27 cellular contexts compared by ENCODE assay signal in genomic region chr19:54626757-54627156, GRCh38. TPM values are rescaled to one million over a fixed set of nuclear protein-coding genes. Genes with fewer than 3 reads are reported as not detected.
"Had no signal": no experiment of that assay in that cellular context is flagged by ENCODE, and none has a peak within 500 bp of the region (broad histone marks: within the 10 kb centered on the region; RNA-seq: fewer than 3 reads in every experiment).

No MANE protein-coding gene starts in this region.

- H3K9me3 ChIP-seq: esophagus squamous epithelium, left ventricle myocardium inferior, right atrium auricular region, testis, uterus had no signal

- H3K27ac ChIP-seq: epithelial cell of prostate, heart right ventricle, left ventricle myocardium inferior, right atrium auricular region, testis, uterus had no signal

- H3K36me3 ChIP-seq: esophagus squamous epithelium, heart right ventricle, left ventricle myocardium inferior, right atrium auricular region, uterus had no signal

- ATAC-seq: activated CD8-positive, alpha-beta T cell treated with anti-CD3 and anti-CD28 coated beads for 36 hours; activated naive CD4-positive, alpha-beta T cell treated with anti-CD3 and anti-CD28 coated beads, Interleukin-2, amount 50 U/mL, for 72 hours; heart right ventricle; naive thymus-derived CD8-positive, alpha-beta T cell; stimulated activated naive CD8-positive, alpha-beta T cell treated with anti-CD3 and anti-CD28 coated beads, Interleukin-15, Interleukin-2, amounts not matched to agents 100 U/mL and 50 U/mL, for 24 hours; T-helper 17 cell; WTC11 had no signal

- H3K27ac Mint-ChIP-seq: activated CD8-positive, alpha-beta T cell treated with anti-CD3 and anti-CD28 coated beads for 36 hours; activated naive CD4-positive, alpha-beta T cell treated with anti-CD3 and anti-CD28 coated beads, Interleukin-2, amount 50 U/mL, for 72 hours; T-helper 17 cell; WTC11 had no signal

- H3K9me3 Mint-ChIP-seq: activated CD8-positive, alpha-beta T cell treated with anti-CD3 and anti-CD28 coated beads for 36 hours; activated naive CD4-positive, alpha-beta T cell treated with anti-CD3 and anti-CD28 coated beads, Interleukin-2, amount 50 U/mL, for 72 hours had no signal

- H3K4me1 Mint-ChIP-seq: WTC11 had no signal

- DNase-seq: activated CD4-positive, alpha-beta T cell treated with anti-CD3 and anti-CD28 coated beads, Interleukin-2, amount 50 U/mL, for 1 hour; activated CD8-positive, alpha-beta T cell treated with anti-CD3 and anti-CD28 coated beads for 36 hours; activated naive CD4-positive, alpha-beta T cell; activated T-cell treated with anti-CD3 and anti-CD28 coated beads, Interleukin-2, amount 50 U/mL, for 48 hours; anterior cingulate cortex; dermis blood vessel endothelial cell; effector CD4-positive, alpha-beta T cell; esophagus squamous epithelium; foreskin melanocyte; heart right ventricle; left ventricle myocardium inferior; naive thymus-derived CD8-positive, alpha-beta T cell; stimulated activated CD4-positive, alpha-beta T cell treated with anti-CD3 and anti-CD28 coated beads, Interleukin-15, amount 100 ng/mL, for 24 hours; stimulated activated naive CD8-positive, alpha-beta T cell treated with anti-CD3 and anti-CD28 coated beads, Interleukin-15, Interleukin-2, amounts not matched to agents 100 U/mL and 50 U/mL, for 24 hours; T-helper 17 cell; testis; trophoblast cell; uterus had no signal

- H3K27me3 ChIP-seq: right atrium auricular region, testis, uterus had no signal

- H3K4me2 ChIP-seq: smooth muscle cell had no signal

- H3K4me3 Mint-ChIP-seq: activated CD8-positive, alpha-beta T cell treated with anti-CD3 and anti-CD28 coated beads for 36 hours; naive thymus-derived CD8-positive, alpha-beta T cell; T-helper 17 cell; WTC11 had no signal

- H3K4me1 ChIP-seq: left ventricle myocardium inferior, right atrium auricular region, testis, uterus had no signal

- H3K4me3 ChIP-seq: esophagus squamous epithelium, heart right ventricle, left ventricle myocardium inferior, lung, right atrium auricular region, smooth muscle cell, testis, uterus had no signal

RNA-seq across cellular contexts. Expression of gene LILRB1, which starts 3.5 kb away (rescaled TPM):
- total RNA-seq: bronchial epithelial cell, dermis blood vessel endothelial cell, pulmonary artery endothelial cell, smooth muscle cell, WTC11 had no signal
- polyA plus RNA-seq: smooth muscle cell had no signal

RNA-seq across cellular contexts. Expression of gene LILRA1, which starts 33.3 kb away (rescaled TPM):
- total RNA-seq: activated CD8-positive, alpha-beta T cell treated with anti-CD3 and anti-CD28 coated beads for 36 hours; activated naive CD4-positive, alpha-beta T cell treated with anti-CD3 and anti-CD28 coated beads, Interleukin-2, amount 50 U/mL, for 72 hours; bronchial epithelial cell; dermis blood vessel endothelial cell; glomerular endothelial cell; naive thymus-derived CD8-positive, alpha-beta T cell; pulmonary artery endothelial cell; smooth muscle cell; WTC11 had no signal
- polyA plus RNA-seq: smooth muscle cell had no signal

RNA-seq across cellular contexts. Expression of gene LILRB4, which starts 36.0 kb away (rescaled TPM):
- total RNA-seq: activated CD8-positive, alpha-beta T cell treated with anti-CD3 and anti-CD28 coated beads for 36 hours; activated naive CD4-positive, alpha-beta T cell treated with anti-CD3 and anti-CD28 coated beads, Interleukin-2, amount 50 U/mL, for 72 hours; bronchial epithelial cell; dermis blood vessel endothelial cell; glomerular endothelial cell; pulmonary artery endothelial cell; smooth muscle cell; WTC11 had no signal
- polyA plus RNA-seq: naive thymus-derived CD8-positive, alpha-beta T cell; smooth muscle cell had no signal

RNA-seq across cellular contexts. Expression of gene LILRA2, which starts 53.2 kb away (rescaled TPM):
- total RNA-seq: activated CD8-positive, alpha-beta T cell treated with anti-CD3 and anti-CD28 coated beads for 36 hours; activated naive CD4-positive, alpha-beta T cell treated with anti-CD3 and anti-CD28 coated beads, Interleukin-2, amount 50 U/mL, for 72 hours; bronchial epithelial cell; dermis blood vessel endothelial cell; glomerular endothelial cell; pulmonary artery endothelial cell; smooth muscle cell; WTC11 had no signal
- polyA plus RNA-seq: smooth muscle cell had no signal
